Comparison of ENCODE assay signal across 8 cellular contexts in genomic region chr11:11155962-11156815, GRCh38.
DNase-seq lines count a peak whose midpoint lies in the region; ATAC-seq, FAIRE-seq and TF ChIP-seq lines count a peak whose summit lies in the region.

No MANE protein-coding gene starts in this region.

- H3K4me1 ChIP-seq in parathyroid adenoma = no peaks in the 10 kb centered on the region

- no peak overlapping the region for H3K4me3 ChIP-seq in bronchial epithelial cell (ENCODE audit: low read depth, low read length)
- H3K4me3 ChIP-seq in parathyroid adenoma (ENCODE audit: low read depth, low read length) = no peak overlapping the region

- H3K4me1 Mint-ChIP-seq in T-helper 1 cell treated with Interleukin-12 subunit alpha and Interleukin-12 subunit beta and Interleukin-4 antibody, amounts not matched to agents 30 μg/mL and 1 μg/mL, for 36 hours (ENCODE audit: low read depth) = peaks cover 12% of the 10 kb centered on the region

- peak overlapping the region; percentile 78 for H3K4me3 Mint-ChIP-seq in T-helper 1 cell treated with Interleukin-12 subunit alpha and Interleukin-12 subunit beta and Interleukin-4 antibody, amounts not matched to agents 30 μg/mL and 1 μg/mL, for 36 hours

- H3K27ac ChIP-seq in parathyroid adenoma = no peak overlapping the region

- no peak overlapping the region for H2AFZ ChIP-seq in parathyroid adenoma

- H3K9me3 Mint-ChIP-seq in T-helper 1 cell treated with Interleukin-12 subunit alpha and Interleukin-12 subunit beta and Interleukin-4 antibody, amounts not matched to agents 30 μg/mL and 1 μg/mL, for 36 hours = no peaks in the 10 kb centered on the region

- no peaks in the 10 kb centered on the region for H3K9me3 ChIP-seq in parathyroid adenoma (ENCODE audit: control insufficient read depth, low read length)

- H3K36me3 Mint-ChIP-seq in T-helper 1 cell treated with Interleukin-12 subunit alpha and Interleukin-12 subunit beta and Interleukin-4 antibody, amounts not matched to agents 30 μg/mL and 1 μg/mL, for 36 hours (ENCODE audit: low read depth) = peaks cover 9% of the 10 kb centered on the region

- TF ChIP-seq CTCF in bronchial epithelial cell (IDR thresholded peaks at IDR 0.05; ENCODE audit: insufficient read depth, low read length, severe bottlenecking) = peak; percentile 57
- peak; percentile 11 for TF ChIP-seq CTCF in parathyroid adenoma (IDR thresholded peaks at IDR 0.05)

- H3K9ac ChIP-seq in parathyroid adenoma = no peak overlapping the region

- H3K36me3 ChIP-seq in bronchial epithelial cell (ENCODE audit: control insufficient read depth, insufficient read depth, low read length) (no peaks in the 10 kb centered on the region), parathyroid adenoma (ENCODE audit: control insufficient read depth, insufficient read depth, low read length) (no peaks in the 10 kb centered on the region)

- peaks cover 1% of the 10 kb centered on the region for H3K27me3 Mint-ChIP-seq in T-helper 1 cell treated with Interleukin-12 subunit alpha and Interleukin-12 subunit beta and Interleukin-4 antibody, amounts not matched to agents 30 μg/mL and 1 μg/mL, for 36 hours (ENCODE audit: low read depth)

- no peaks in the 10 kb centered on the region for H3K79me2 ChIP-seq in parathyroid adenoma

- H3K4me2 ChIP-seq in parathyroid adenoma (ENCODE audit: low read length) = no peak overlapping the region

- DNase-seq in DMS53 (lab: John Stamatoyannopoulos, UW) (peak; percentile 38), DMS53 treated with DMSO at 0.1 percent for 48 hours (lab: John Stamatoyannopoulos, UW; ENCODE audit: unreplicated experiment) (no peak), bronchial epithelial cell (ENCODE audit: low read depth) (no peak), NCI-H2029 (lab: John Stamatoyannopoulos, UW) (no peak)

- FAIRE-seq in bronchial epithelial cell (lab: Jason Lieb, UNC) = no peak

- peak overlapping the region; percentile 74 for H3K27ac Mint-ChIP-seq in T-helper 1 cell treated with Interleukin-12 subunit alpha and Interleukin-12 subunit beta and Interleukin-4 antibody, amounts not matched to agents 30 μg/mL and 1 μg/mL, for 36 hours

- ATAC-seq in HG02642 (IDR thresholded peaks at IDR 0.05; ENCODE audit: poor library complexity, unreplicated experiment) (no peak), HG03521 (IDR thresholded peaks at IDR 0.05; ENCODE audit: unreplicated experiment) (no peak)

- H3K27me3 ChIP-seq in bronchial epithelial cell (ENCODE audit: control insufficient read depth, insufficient read depth, low read length) (no peaks in the 10 kb centered on the region), parathyroid adenoma (ENCODE audit: control insufficient read depth, insufficient read depth, low read length) (no peaks in the 10 kb centered on the region)
